In genomic region chr1:184685116-184685515, GRCh38 we compare ENCODE assay signal across 13 cellular contexts.
DNase-seq lines count a peak whose midpoint lies in the region; ATAC-seq lines count a peak whose summit lies in the region.
"Had no signal": no experiment of that assay in that cellular context is flagged by ENCODE, and none has a peak within 500 bp of the region (broad histone marks: within the 10 kb centered on the region; RNA-seq: fewer than 3 reads in every experiment).

No MANE protein-coding gene starts in this region.

- H3K27me3 ChIP-seq in trophoblast cell (ENCODE audit: insufficient read depth, low read length) = no peaks in the 10 kb centered on the region

- no peak overlapping the region for H2BK5ac ChIP-seq in trophoblast cell (ENCODE audit: low read depth, low read length, poor library complexity)

- H3K4me2 ChIP-seq in trophoblast cell (ENCODE audit: low read length) = no peak overlapping the region

- no peak overlapping the region for H3K27ac Mint-ChIP-seq in activated T-cell treated with anti-CD3 and anti-CD28 coated beads, Interleukin-2, amount 50 U/mL, for 24 hours
- H3K27ac Mint-ChIP-seq: CD14-positive monocyte, WTC11 had no signal

- no peak overlapping the region for H3K4ac ChIP-seq in trophoblast cell (ENCODE audit: low read depth, low read length)

- ATAC-seq in GM19328 (IDR thresholded peaks at IDR 0.05; ENCODE audit: unreplicated experiment) = peak; percentile 58
- ATAC-seq in HG03039 (IDR thresholded peaks at IDR 0.05; ENCODE audit: unreplicated experiment) = peak; percentile 64
- ATAC-seq: WTC11 had no signal

- no peak overlapping the region for H2AK5ac ChIP-seq in trophoblast cell (ENCODE audit: low read length)

- WGBS in trophoblast cell (ENCODE audit: extremely low coverage, insufficient coverage, insufficient read length) = no CpG with 5 or more reads among the region's 7 CpGs

- peaks cover 10% of the 10 kb centered on the region for H3K9me3 Mint-ChIP-seq in activated T-cell treated with anti-CD3 and anti-CD28 coated beads, Interleukin-2, amount 50 U/mL, for 24 hours

- H3K9me3 ChIP-seq in trophoblast cell (ENCODE audit: insufficient read depth, low read depth, low read length) = peaks cover 3% of the 10 kb centered on the region

- H3K9ac ChIP-seq in trophoblast cell (ENCODE audit: low read length) = no peak overlapping the region

- H3K27ac ChIP-seq in trophoblast cell (ENCODE audit: low read depth, low read length) = no peak overlapping the region
- H3K27ac ChIP-seq: coronary artery had no signal

- H2BK120ac ChIP-seq in trophoblast cell (ENCODE audit: insufficient read depth, low read length, poor library complexity) = no peak overlapping the region

- H3K18ac ChIP-seq in trophoblast cell (ENCODE audit: low read length) = no peak overlapping the region

- no peak overlapping the region for H2AFZ ChIP-seq in trophoblast cell (ENCODE audit: insufficient read depth, low read length, poor library complexity)

- H3K23ac ChIP-seq in trophoblast cell (ENCODE audit: low read length) = no peak overlapping the region

- H3K4me3 ChIP-seq in trophoblast cell (ENCODE audit: low read depth, low read length) = no peak overlapping the region
- H3K4me3 ChIP-seq: coronary artery had no signal

- H3K14ac ChIP-seq in trophoblast cell (ENCODE audit: low read length) = no peak overlapping the region

- no peaks in the 10 kb centered on the region for H3K4me1 Mint-ChIP-seq in activated T-cell treated with anti-CD3 and anti-CD28 coated beads, Interleukin-2, amount 50 U/mL, for 24 hours (ENCODE audit: low read depth)

- H3K27me3 Mint-ChIP-seq in activated T-cell treated with anti-CD3 and anti-CD28 coated beads, Interleukin-2, amount 50 U/mL, for 24 hours = no peaks in the 10 kb centered on the region

- H2BK12ac ChIP-seq in trophoblast cell (ENCODE audit: low read length) = peak overlapping the region; percentile 10

- no peaks in the 10 kb centered on the region for H3K4me1 ChIP-seq in trophoblast cell (ENCODE audit: control insufficient read depth in 1 of 2, insufficient read depth in 2 of 2, low read length in 2 of 2)

- H3K36me3 Mint-ChIP-seq in activated T-cell treated with anti-CD3 and anti-CD28 coated beads, Interleukin-2, amount 50 U/mL, for 24 hours (ENCODE audit: low read depth) = peaks cover under 1% of the 10 kb centered on the region

- H4K91ac ChIP-seq in trophoblast cell (ENCODE audit: low read depth, low read length) = no peak overlapping the region

- H4K8ac ChIP-seq in trophoblast cell (ENCODE audit: low read depth, low read length) = no peak overlapping the region

- peak; percentile 36 for DNase-seq in NCI-H345 (lab: John Stamatoyannopoulos, UW)
- DNase-seq in trophoblast cell = no peak
- no peak for DNase-seq in NCI-H2081 treated with DMSO at 0.1 percent for 48 hours (lab: John Stamatoyannopoulos, UW)
- no peak for DNase-seq in midbrain (lab: John Stamatoyannopoulos, UW)
- DNase-seq in activated T-cell treated with anti-CD3 and anti-CD28 coated beads, Interleukin-2, amount 50 U/mL, for 24 hours = no peak
- no peak for DNase-seq in SIG-M5 (lab: John Stamatoyannopoulos, UW)
- DNase-seq: NCI-H1436 treated with DMSO at 0.1 percent for 48 hours; NK-92 treated with Interleukin-12 subunit alpha and Interleukin-12 subunit beta, amount 100 ng/mL, for 24 hours had no signal

- H3K36me3 ChIP-seq in trophoblast cell (ENCODE audit: control insufficient read depth in 1 of 2, insufficient read depth in 2 of 2, low read length in 2 of 2) = no peaks in the 10 kb centered on the region

- H3K4me3 Mint-ChIP-seq in activated T-cell treated with anti-CD3 and anti-CD28 coated beads, Interleukin-2, amount 50 U/mL, for 24 hours = no peak overlapping the region
- H3K4me3 Mint-ChIP-seq: CD14-positive monocyte, WTC11 had no signal

- H4K12ac ChIP-seq in trophoblast cell (ENCODE audit: low read depth, low read length) = no peak overlapping the region

- no peaks in the 10 kb centered on the region for H3K79me1 ChIP-seq in trophoblast cell (ENCODE audit: low read length)

- H3K79me2 ChIP-seq in trophoblast cell (ENCODE audit: control insufficient read depth, insufficient read depth, low read length, poor library complexity) = no peaks in the 10 kb centered on the region
